Comparison of ENCODE assay signal across 8 cellular contexts in genomic region chr6:85640806-85641205, GRCh38. TPM values are rescaled to one million over a fixed set of nuclear protein-coding genes. Genes with fewer than 3 reads are reported as not detected.
DNase-seq lines count a peak whose midpoint lies in the region; ATAC-seq and TF ChIP-seq lines count a peak whose summit lies in the region.
"Had no signal": no experiment of that assay in that cellular context is flagged by ENCODE, and none has a peak within 500 bp of the region (broad histone marks: within the 10 kb centered on the region; RNA-seq: fewer than 3 reads in every experiment).

No MANE protein-coding gene starts in this region.

- H3K27ac ChIP-seq in HEK293 (ENCODE audit: extremely low read depth, low read depth, low read length) = no peak overlapping the region
- H3K27ac ChIP-seq in foreskin keratinocyte = peak overlapping the region; percentile 93

- POLR2A ChIA-PET in HEK293 (lab: Yijun Ruan, JAX) = interaction anchor here (0.7 to 9.8 kb wide), 3 partner anchors 31 to 45 kb away, joined by 3 to 510 read pairs (median 3); no protein-coding TSS in a partner anchor

- in situ Hi-C loops in GM13976 (cut with MboI; ENCODE audit: low sequenced_read_pairs, unreplicated experiment) = loop anchor here (5.0 kb wide), 1 partner anchor 36 kb away; no protein-coding TSS in a partner anchor

- H3K4me1 ChIP-seq in HEK293 (ENCODE audit: control insufficient read depth, insufficient read depth, low read length) (peaks cover 3% of the 10 kb centered on the region; the same call in 1 of the 2 replicates), foreskin keratinocyte (peaks cover 22% of the 10 kb centered on the region), skeletal muscle satellite cell (ENCODE audit: control insufficient read depth, insufficient read depth, low read length) (peaks cover 36% of the 10 kb centered on the region)

- TF ChIP-seq CTCF in HEK293 (tag by site-specific recombination; IDR thresholded peaks at IDR 0.05) (no peak), foreskin keratinocyte (conservative IDR thresholded peaks at IDR 0.05) (no peak), GM13976 (IDR thresholded peaks at IDR 0.05; ENCODE audit: borderline replicate concordance, control extremely low read depth, extremely low read depth, insufficient read depth, missing control alignments) (no peak), GM10266 (IDR thresholded peaks at IDR 0.05; ENCODE audit: control insufficient read depth, insufficient read depth, low read depth, missing control alignments) (no peak)

- H3K9ac ChIP-seq in skeletal muscle satellite cell (ENCODE audit: low read depth, low read length) = peak overlapping the region; percentile 98

- no peak for ATAC-seq in T-helper 17 cell
- no peak for ATAC-seq in foreskin keratinocyte

- H3K9me3 ChIP-seq in HEK293 (ENCODE audit: control insufficient read depth, insufficient read depth, low read depth, low read length) = no peaks in the 10 kb centered on the region
- no peaks in the 10 kb centered on the region for H3K9me3 ChIP-seq in T-helper 17 cell (ENCODE audit: control insufficient read depth, low read length, poor library complexity, severe bottlenecking)
- H3K9me3 ChIP-seq in skeletal muscle satellite cell (replicated peaks; ENCODE audit: low read length) = no peaks in the 10 kb centered on the region

- CTCF ChIA-PET in HEK293 (lab: Yijun Ruan, JAX) = interaction anchor here (0.7 to 2.9 kb wide), 4 partner anchors 9 to 41 kb away, joined by 3 to 13 read pairs (median 4); no protein-coding TSS in a partner anchor

- H3K36me3 Mint-ChIP-seq in T-helper 17 cell (ENCODE audit: low read depth) = peaks cover 25% of the 10 kb centered on the region

- peak overlapping the region; percentile 79 for H3K4me3 ChIP-seq in HEK293 (ENCODE audit: low read depth, low read length)
- peak overlapping the region; percentile 89 for H3K4me3 ChIP-seq in skeletal muscle satellite cell (ENCODE audit: low read length)

- H3K27me3 Mint-ChIP-seq in T-helper 17 cell = no peaks in the 10 kb centered on the region

- H3K36me3 ChIP-seq in HEK293 (ENCODE audit: control insufficient read depth in 2 of 2, insufficient read depth in 1 of 2, low read length in 2 of 2) (peaks cover 41 to 58% of the 10 kb centered on the region in 2 experiments), skeletal muscle satellite cell (ENCODE audit: insufficient read depth, low read length) (peaks cover 58% of the 10 kb centered on the region)

- H3K4me1 Mint-ChIP-seq in T-helper 17 cell = peaks cover 50% of the 10 kb centered on the region

- DNase-seq in T-helper 17 cell (no peak), foreskin keratinocyte (no peak), DMS53 (lab: John Stamatoyannopoulos, UW) (no peak), GM13976 (ENCODE audit: low spot score) (no peak), GM10266 (ENCODE audit: extremely low spot score) (no peak)
- DNase-seq: activated effector memory CD4-positive, alpha-beta T cell treated with Interleukin-2 at 50 U/mL for 16 hours had no signal

- peak overlapping the region; percentile 97 for H3K27ac Mint-ChIP-seq in T-helper 17 cell

- H3K4me2 ChIP-seq in skeletal muscle satellite cell (ENCODE audit: low read length) = peak overlapping the region; percentile 85

- H3K4me3 Mint-ChIP-seq in T-helper 17 cell = peak overlapping the region; percentile 100

- H3K27me3 ChIP-seq in foreskin keratinocyte (no peaks in the 10 kb centered on the region), skeletal muscle satellite cell (ENCODE audit: control insufficient read depth, insufficient read depth, low read length) (no peaks in the 10 kb centered on the region)

TF ChIP-seq in HEK293, 187 proteins besides CTCF, POLR2A, EP300 and RAD21:
- TF ChIP-seq ZNF2 (tag by site-specific recombination; IDR thresholded peaks at IDR 0.05) (0 out of 2 replicates have a peak, but pooled peaks have one; percentile 36), ZNF654 (tag by site-specific recombination; IDR thresholded peaks at IDR 0.05; ENCODE audit: low read depth) (0 out of 2 replicates have a peak, but pooled peaks have one; percentile 1), ZNF155 (tag by site-specific recombination; IDR thresholded peaks at IDR 0.05) (no peak)

RNA-seq across cellular contexts. Expression of gene SYNCRIP, which starts 1.9 kb away (rescaled TPM):
- 10 to 100 TPM; 70.9 to 79.1 TPM for total RNA-seq in T-helper 17 cell
- total RNA-seq in foreskin keratinocyte = 120 and 142 TPM in 2 replicates
- 57.1 and 72.5 TPM in 2 replicates for polyA plus RNA-seq in foreskin keratinocyte
- 68.8 and 76.6 TPM in 2 replicates for total RNA-seq in skeletal muscle satellite cell (2012; rRNA removed)

RNA-seq across cellular contexts. Expression of gene SNX14, which starts 47.1 kb away (rescaled TPM):
- total RNA-seq in T-helper 17 cell = 10 to 100 TPM; 35.8 to 36.7 TPM
- 66.9 and 73.6 TPM in 2 replicates for total RNA-seq in foreskin keratinocyte
- polyA plus RNA-seq in foreskin keratinocyte = 55.2 and 60.2 TPM in 2 replicates
- total RNA-seq in skeletal muscle satellite cell (2012; rRNA removed) = 71.0 and 91.8 TPM in 2 replicates
